In genomic region chr3:126454799-126455198, GRCh38 we compare ENCODE assay signal across 30 cellular contexts.
"Had no signal": no experiment of that assay in that cellular context is flagged by ENCODE, and none has a peak within 500 bp of the region (broad histone marks: within the 10 kb centered on the region; RNA-seq: fewer than 3 reads in every experiment).

No MANE protein-coding gene starts in this region.

- H3K9ac ChIP-seq: KMS-11 had no signal

- ATAC-seq: activated CD8-positive, alpha-beta T cell treated with anti-CD3 and anti-CD28 coated beads, Interleukin-2, amount 10 ng/mL, durations not matched to agents 7 days and 5 days; activated naive CD4-positive, alpha-beta T cell treated with anti-CD3 and anti-CD28 coated beads, Interleukin-2, amount 50 U/mL, for 72 hours; activated naive CD8-positive, alpha-beta T cell treated with anti-CD3 and anti-CD28 coated beads, Interleukin-2, amount 50 U/mL, for 24 hours; WTC11 had no signal

- H3K27me3 Mint-ChIP-seq: activated naive CD8-positive, alpha-beta T cell treated with anti-CD3 and anti-CD28 coated beads, Interleukin-2, amount 50 U/mL, for 24 hours; activated T-cell treated with anti-CD3 and anti-CD28 coated beads, Interleukin-2, amount 50 U/mL, for 24 hours had no signal

- H3K27me3 ChIP-seq: brain microvascular endothelial cell, MG63, Peyer's patch, SJSA1 had no signal

- H3K4me1 ChIP-seq: Peyer's patch, SJSA1 had no signal

- H3K27ac ChIP-seq: brain microvascular endothelial cell, KMS-11, Peyer's patch, SJSA1 had no signal

- H3K9me3 ChIP-seq: MG63, Peyer's patch, SJSA1 had no signal

- H3K4me1 Mint-ChIP-seq: activated naive CD8-positive, alpha-beta T cell treated with anti-CD3 and anti-CD28 coated beads, Interleukin-2, amount 50 U/mL, for 24 hours; WTC11 had no signal

- DNase-seq: activated CD4-positive, alpha-beta T cell treated with anti-CD3 and anti-CD28 coated beads for 48 hours; activated CD4-positive, alpha-beta T cell treated with anti-CD3 and anti-CD28 coated beads, Interleukin-2, amount 50 U/mL, for 4 hours; activated CD4-positive, CD25-positive, alpha-beta regulatory T cell treated with anti-CD3 and anti-CD28 coated beads, Interleukin-2, amount 50 U/mL, for 72 hours; activated CD8-positive, alpha-beta memory T cell treated with anti-CD3 and anti-CD28 coated beads, Interleukin-2, amount 50 U/mL, for 48 hours; activated CD8-positive, alpha-beta T cell treated with anti-CD3 and anti-CD28 coated beads, Interleukin-2, amount 10 ng/mL, durations not matched to agents 7 days and 5 days; activated effector memory CD4-positive, alpha-beta T cell treated with anti-CD3 and anti-CD28 coated beads, Interleukin-2, amount 50 U/mL, for 16 hours; activated naive CD4-positive, alpha-beta T cell treated with Interleukin-2 at 50 U/mL for 16 hours; activated naive CD8-positive, alpha-beta T cell treated with anti-CD3 and anti-CD28 coated beads, Interleukin-2, amount 50 U/mL, for 24 hours; activated T-cell treated with anti-CD3 and anti-CD28 coated beads, Interleukin-2, amount 50 U/mL, for 24 hours; amniotic stem cell; brain microvascular endothelial cell; MG63; MV-4-11; NCI-H1092 treated with DMSO at 0.1 percent for 48 hours; NCI-H1417 treated with DMSO at 0.1 percent for 48 hours; NCI-H1694 treated with DMSO at 0.1 percent for 48 hours; NCI-H2029 treated with DMSO at 0.1 percent for 48 hours; NCI-H510A treated with DMSO at 0.1 percent for 48 hours; NCI-H69; NK-92 treated with Interleukin-12 subunit alpha and Interleukin-12 subunit beta, amount 100 ng/mL, for 24 hours; OCI-M1; Peyer's patch; SHP77; T-helper 9 cell had no signal

- H3K4me3 Mint-ChIP-seq: activated CD8-positive, alpha-beta T cell treated with anti-CD3 and anti-CD28 coated beads, Interleukin-2, amount 10 ng/mL, durations not matched to agents 7 days and 5 days; activated naive CD8-positive, alpha-beta T cell treated with anti-CD3 and anti-CD28 coated beads, Interleukin-2, amount 50 U/mL, for 24 hours; activated T-cell treated with anti-CD3 and anti-CD28 coated beads, Interleukin-2, amount 50 U/mL, for 24 hours; T-helper 1 cell treated with Interleukin-12 subunit alpha and Interleukin-12 subunit beta and Interleukin-4 antibody, amounts not matched to agents 30 μg/mL and 1 μg/mL, for 36 hours; WTC11 had no signal

- H3K27ac Mint-ChIP-seq: activated CD8-positive, alpha-beta T cell treated with anti-CD3 and anti-CD28 coated beads, Interleukin-2, amount 10 ng/mL, durations not matched to agents 7 days and 5 days; activated naive CD8-positive, alpha-beta T cell treated with anti-CD3 and anti-CD28 coated beads, Interleukin-2, amount 50 U/mL, for 24 hours; activated T-cell treated with anti-CD3 and anti-CD28 coated beads, Interleukin-2, amount 50 U/mL, for 24 hours; T-helper 1 cell treated with Interleukin-12 subunit alpha and Interleukin-12 subunit beta and Interleukin-4 antibody, amounts not matched to agents 30 μg/mL and 1 μg/mL, for 36 hours; WTC11 had no signal

- H3K4me3 ChIP-seq: MG63, Peyer's patch, SJSA1 had no signal

- FAIRE-seq: astrocyte had no signal

- H3K9me3 Mint-ChIP-seq: activated naive CD4-positive, alpha-beta T cell treated with anti-CD3 and anti-CD28 coated beads, Interleukin-2, amount 50 U/mL, for 72 hours; activated naive CD8-positive, alpha-beta T cell treated with anti-CD3 and anti-CD28 coated beads, Interleukin-2, amount 50 U/mL, for 24 hours; activated T-cell treated with anti-CD3 and anti-CD28 coated beads, Interleukin-2, amount 50 U/mL, for 24 hours; T-helper 1 cell treated with Interleukin-12 subunit alpha and Interleukin-12 subunit beta and Interleukin-4 antibody, amounts not matched to agents 30 μg/mL and 1 μg/mL, for 36 hours; WTC11 had no signal

- H3K4me2 ChIP-seq: KMS-11 had no signal
